ENCODE assay signal across 8 cellular contexts in the genomic region with DNA sequence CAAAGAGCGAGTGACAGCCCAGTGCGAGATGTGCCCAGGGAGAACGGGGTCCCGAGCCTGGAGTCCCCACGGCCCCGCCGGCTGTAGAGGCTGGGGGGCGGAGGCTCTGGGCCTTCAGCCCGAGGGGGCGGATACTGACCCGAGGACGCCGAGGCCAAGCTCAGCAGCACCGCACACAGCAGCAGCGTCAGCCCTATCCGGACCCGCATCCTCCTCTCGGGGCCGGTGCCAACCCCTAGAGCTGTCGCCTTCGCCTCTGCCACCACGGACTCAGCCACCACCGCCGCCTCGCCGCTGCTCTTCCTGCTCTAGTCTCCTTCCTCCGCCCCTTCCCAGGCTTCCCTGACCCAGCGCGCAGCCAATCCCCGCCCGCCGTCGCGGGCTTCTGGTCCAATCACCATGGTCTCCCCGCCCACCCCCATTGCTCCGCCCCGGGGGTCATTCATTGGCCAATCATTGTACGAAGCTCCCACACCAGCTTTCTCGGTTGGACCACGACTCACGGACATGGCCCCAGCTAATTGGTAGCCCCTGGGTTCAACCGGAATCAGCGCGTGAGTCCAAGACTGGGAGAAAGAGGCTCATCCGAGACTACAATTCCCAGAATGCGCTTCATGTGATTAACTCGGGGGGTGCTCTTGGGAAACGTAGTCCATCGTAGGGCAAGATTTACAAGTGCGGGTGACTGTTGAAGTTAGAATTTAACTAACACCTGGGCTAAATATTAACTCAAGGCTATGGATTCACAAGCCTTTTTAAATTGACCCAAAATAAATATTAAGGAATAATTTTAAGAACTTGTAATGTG. TPM values are rescaled to one million over a fixed set of nuclear protein-coding genes. Genes with fewer than 3 reads are reported as not detected.
A peak's percentile ranks its signal among the peaks of the same experiment; 100 is the strongest.
DNase-seq lines count a peak whose midpoint lies in the region; ATAC-seq, FAIRE-seq and TF ChIP-seq lines count a peak whose summit lies in the region.

A gene (minus strand): TSS at position 318 of the 808 bp plus-strand sequence. CDS start 109 bp downstream, at position 209.

- H3K9ac ChIP-seq in HUES64 (ENCODE audit: low read depth, low read length) (peak within 1 kb of the TSS; percentile 66), OCI-LY1 (ENCODE audit: low read length) (peak within 1 kb of the TSS; percentile 89)

- peaks cover 4% of the 10 kb centered on the region for H3K9me3 Mint-ChIP-seq in Calu3 (ENCODE audit: low read depth, unreplicated experiment)

- no peak within 1 kb of the TSS for H3K27ac ChIP-seq in HUES64 (ENCODE audit: low read depth, low read length)
- H3K27ac ChIP-seq in OCI-LY1 (ENCODE audit: low read depth, low read length, poor library complexity, severe bottlenecking) = no peak within 1 kb of the TSS
- H3K27ac ChIP-seq in mesodermal cell (ENCODE audit: low read depth, low read length, severe bottlenecking) = no peak within 1 kb of the TSS

- ATAC-seq in GM21447 (IDR thresholded peaks at IDR 0.05; ENCODE audit: unreplicated experiment) = peak; percentile 93

- peak within 1 kb of the TSS; percentile 89 for H3K4me3 Mint-ChIP-seq in Calu3 (ENCODE audit: low read depth, unreplicated experiment)

- no peak for TF ChIP-seq CTCF in Calu3 (IDR thresholded peaks at IDR 0.05; ENCODE audit: unreplicated experiment)
- TF ChIP-seq CTCF in OCI-LY1 (IDR thresholded peaks at IDR 0.05; ENCODE audit: low read length) = no peak

- H3K4me3 ChIP-seq in HUES64 (ENCODE audit: low read length) (peak within 1 kb of the TSS; percentile 94), OCI-LY1 (ENCODE audit: low read depth, low read length, poor library complexity, severe bottlenecking) (peak within 1 kb of the TSS; percentile 99), mesodermal cell (ENCODE audit: extremely low read depth, insufficient read depth, low read length, poor library complexity, severe bottlenecking) (peak within 1 kb of the TSS; percentile 97)

- no peaks in the 10 kb centered on the region for H3F3A ChIP-seq in OCI-LY1 (ENCODE audit: insufficient read depth, low read length)

- 0 out of 2 replicates have a peak, but pooled peaks cover 6% of the 10 kb centered on the region for H3K4me1 ChIP-seq in HUES64 (ENCODE audit: insufficient read depth, low read length)
- H3K4me1 ChIP-seq in OCI-LY1 (ENCODE audit: insufficient read depth, low read length, severe bottlenecking) = peaks cover 21% of the 10 kb centered on the region
- H3K4me1 ChIP-seq in mesodermal cell (ENCODE audit: control insufficient read depth, insufficient read depth, low read length, poor library complexity, severe bottlenecking) = peaks cover 6% of the 10 kb centered on the region

- H3K4me1 Mint-ChIP-seq in Calu3 (ENCODE audit: low read depth, unreplicated experiment) = peaks cover 37% of the 10 kb centered on the region

- peaks cover 26% of the 10 kb centered on the region for H3K79me2 ChIP-seq in OCI-LY1 (ENCODE audit: insufficient read depth, low read length)

- peaks cover 26% of the 10 kb centered on the region for H3K36me3 Mint-ChIP-seq in Calu3 (ENCODE audit: insufficient read depth, unreplicated experiment)

- H3K36me3 ChIP-seq in HUES64 (ENCODE audit: insufficient read depth, low read length) (no peaks in the 10 kb centered on the region), OCI-LY1 (ENCODE audit: insufficient read depth, low read length) (no peaks in the 10 kb centered on the region), mesodermal cell (ENCODE audit: control insufficient read depth, insufficient read depth, low read length) (peaks cover 4% of the 10 kb centered on the region)

- BruUV-seq in Calu3 (replicated peaks; lab: Mats Ljungman, UMichigan) = no TSS peak

- H3K27me3 Mint-ChIP-seq in Calu3 (ENCODE audit: unreplicated experiment) = no peaks in the 10 kb centered on the region

- H3K9me3 ChIP-seq in HUES64 (ENCODE audit: insufficient read depth, low read depth, low read length) = peaks cover 9% of the 10 kb centered on the region; the same call in 1 of the 2 replicates
- H3K9me3 ChIP-seq in OCI-LY1 (ENCODE audit: low read length) = no peaks in the 10 kb centered on the region
- no peaks in the 10 kb centered on the region for H3K9me3 ChIP-seq in mesodermal cell (ENCODE audit: control insufficient read depth, low read length)

- H3K4me2 ChIP-seq in OCI-LY1 (ENCODE audit: low read length) = peak within 1 kb of the TSS; percentile 98

- no peaks in the 10 kb centered on the region for H3K9me2 ChIP-seq in OCI-LY1 (ENCODE audit: low read depth, low read length)

- H2AFZ ChIP-seq in OCI-LY1 (ENCODE audit: low read length) = peak within 1 kb of the TSS; percentile 50

- intact Hi-C loops in Calu3 (cut with micrococcal nuclease; ENCODE audit: unreplicated experiment) = no loop called here

- peak; percentile 99 for FAIRE-seq in endometrium (lab: Jason Lieb, UNC)

- peak within 1 kb of the TSS; percentile 86 for H3K27ac Mint-ChIP-seq in Calu3 (ENCODE audit: unreplicated experiment)

- under 1% methylated on average over 50 of the region's 50 CpGs for WGBS in HUES64
- WGBS in mesodermal cell (ENCODE audit: insufficient coverage in 2 of 2), 2 experiments = 0% methylated on average over 31 of the region's 50 CpGs

- DNase-seq in Calu3 = peak; percentile 99
- DNase-seq in activated CD8-positive, alpha-beta memory T cell treated with anti-CD3 and anti-CD28 coated beads, Interleukin-2, amount 50 U/mL, for 4 hours = peak; percentile 100
- peak; percentile 99 to 100 for DNase-seq in stimulated activated CD8-positive, alpha-beta memory T cell treated with anti-CD3 and anti-CD28 coated beads, Interleukin-15, amount 100 ng/mL, for 4 hours (ENCODE audit: low read depth in 2 of 2)

- CTCF ChIA-PET in Calu3 (lab: Charles Lee) = interaction anchor here (0.6 to 0.9 kb wide), 2 partner anchors 31 to 271 kb away, joined by 3 to 4 read pairs; no protein-coding TSS in a partner anchor

- no peaks in the 10 kb centered on the region for H3K27me3 ChIP-seq in HUES64 (ENCODE audit: insufficient read depth, low read length)
- no peaks in the 10 kb centered on the region for H3K27me3 ChIP-seq in OCI-LY1 (ENCODE audit: insufficient read depth, low read length)

- no peaks in the 10 kb centered on the region for H4K20me1 ChIP-seq in OCI-LY1 (ENCODE audit: insufficient read depth, low read length)

RNA-seq across cellular contexts. Expression of the gene that starts here (rescaled TPM):
- 95.4 and 100 TPM in 2 replicates for total RNA-seq in Calu3 (2022)
- 10.6 TPM for polyA plus RNA-seq in HUES64 (2013, experiment 1 of 2)
- 14.1 TPM for polyA plus RNA-seq in HUES64 (2013, experiment 2 of 2)
- polyA plus RNA-seq in mesodermal cell (2013, experiment 1 of 2) = 29.8 TPM
- 26.5 TPM for polyA plus RNA-seq in mesodermal cell (2013, experiment 2 of 2)
